ENCODE assay signal across 8 cellular contexts in the genomic region with DNA sequence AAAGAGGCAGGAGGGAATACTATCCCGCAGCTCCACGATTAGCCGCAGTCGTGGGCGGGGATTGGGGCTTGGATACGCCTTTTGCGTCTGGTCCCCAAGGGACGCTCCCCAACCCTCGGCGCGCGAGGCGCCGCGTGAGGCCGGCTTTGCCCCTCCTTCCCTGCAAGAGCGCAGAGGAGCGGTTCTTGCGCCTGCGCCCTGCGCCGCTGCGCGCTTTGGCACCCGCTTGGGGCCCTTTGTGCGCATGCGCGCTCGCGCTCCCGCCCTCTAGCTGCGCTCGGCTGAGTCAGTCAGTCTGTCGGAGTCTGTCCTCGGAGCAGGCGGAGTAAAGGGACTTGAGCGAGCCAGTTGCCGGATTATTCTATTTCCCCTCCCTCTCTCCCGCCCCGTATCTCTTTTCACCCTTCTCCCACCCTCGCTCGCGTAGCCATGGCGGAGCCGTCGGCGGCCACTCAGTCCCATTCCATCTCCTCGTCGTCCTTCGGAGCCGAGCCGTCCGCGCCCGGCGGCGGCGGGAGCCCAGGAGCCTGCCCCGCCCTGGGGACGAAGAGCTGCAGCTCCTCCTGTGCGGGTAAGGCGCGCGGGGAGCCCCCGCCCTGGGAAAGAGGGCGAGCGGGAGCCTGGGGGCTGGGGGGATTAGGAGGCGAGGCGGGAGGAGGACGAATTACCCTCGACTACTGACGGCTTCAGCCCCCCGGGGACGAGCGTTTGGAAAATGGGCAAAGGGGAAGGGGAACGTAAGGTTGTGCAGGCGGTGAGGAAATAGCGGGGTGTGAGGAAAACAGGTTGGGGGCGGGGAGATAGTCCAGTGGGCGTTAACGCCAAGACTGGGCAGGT. TPM values are rescaled to one million over a fixed set of nuclear protein-coding genes. Genes with fewer than 3 reads are reported as not detected.
A peak's percentile ranks its signal among the peaks of the same experiment; 100 is the strongest.
DNase-seq lines count a peak whose midpoint lies in the region; ATAC-seq and TF ChIP-seq lines count a peak whose summit lies in the region.

Gene RTN3, plus strand, starts transcription at position 293 of the 837 bp plus-strand sequence. Its CDS starts 137 bp downstream, at position 430.

- H3K27me3 ChIP-seq in SK-N-SH (ENCODE audit: insufficient read depth) (no peaks in the 10 kb centered on the region), suprapubic skin (no peaks in the 10 kb centered on the region)

- TF ChIP-seq POLR2A in suprapubic skin (IDR thresholded peaks at IDR 0.05), result peak in 1 of 2 donors; percentile 90

- H3K36me3 ChIP-seq in SK-N-SH (replicated peaks in 1 of 2; ENCODE audit: control insufficient read depth in 1 of 2, insufficient read depth in 2 of 2, low read length in 1 of 2), result peaks cover 0 to 3% of the 10 kb centered on the region in 2 experiments
- no peaks in the 10 kb centered on the region for H3K36me3 ChIP-seq in suprapubic skin

- DNase-seq in GM04504 (ENCODE audit: low read depth) (peak; percentile 95), NCI-H1048 (lab: John Stamatoyannopoulos, UW) (peak; percentile 92), SK-N-SH (peak; percentile 98), globus pallidus (ENCODE audit: low spot score) (peak; percentile 96), nucleus accumbens (lab: John Stamatoyannopoulos, UW) (peak; percentile 67 to 99 (median 96)), suprapubic skin (ENCODE audit: low spot score in 2 of 2) (peak; percentile 96 to 97)
- DNase-seq in activated naive CD4-positive, alpha-beta T cell treated with anti-CD3 and anti-CD28 coated beads, Interleukin-2, amount 50 U/mL, for 16 hours, result peak; percentile 98

- WGBS in SK-N-SH (ENCODE audit: low lambda C conversion rate), result 0% methylated on average over 45 of the region's 81 CpGs
- under 1% methylated on average over 81 of the region's 81 CpGs for WGBS in suprapubic skin

- POLR2A ChIA-PET in SK-N-SH (lab: Yijun Ruan, JAX), result interaction anchor here (0.6 to 3.9 kb wide), 3 partner anchors 7 to 12 kb away, joined by 3 to 24 read pairs (median 5); partner anchors contain the start of gene ATL3

- TF ChIP-seq CTCF in SK-N-SH (IDR thresholded peaks at IDR 0.05), result no peak
- peak in 1 of 2 donors; percentile 18 for TF ChIP-seq CTCF in suprapubic skin (IDR thresholded peaks at IDR 0.05)

- ATAC-seq in HG02571 (IDR thresholded peaks at IDR 0.05; ENCODE audit: unreplicated experiment), result peak; percentile 84

- peak within 1 kb of the TSS; percentile 80 for H2AFZ ChIP-seq in SK-N-SH (ENCODE audit: low read depth)

- H3K9me3 ChIP-seq in SK-N-SH, result no peaks in the 10 kb centered on the region
- no peaks in the 10 kb centered on the region for H3K9me3 ChIP-seq in suprapubic skin

- peak within 1 kb of the TSS; percentile 83 to 91 for H3K27ac ChIP-seq in SK-N-SH (ENCODE audit: low read depth in 2 of 2, low read length in 1 of 2)
- peak within 1 kb of the TSS; percentile 96 for H3K27ac ChIP-seq in suprapubic skin

- H3K79me2 ChIP-seq in SK-N-SH (ENCODE audit: insufficient read depth), result peaks cover 50% of the 10 kb centered on the region

- no peaks in the 10 kb centered on the region; the same call in 1 of the 2 replicates for H4K20me1 ChIP-seq in SK-N-SH (ENCODE audit: insufficient read depth)

- no peak for TF ChIP-seq RAD21 in SK-N-SH (IDR thresholded peaks at IDR 0.05; ENCODE audit: low read length)

- H3K4me1 ChIP-seq in SK-N-SH (ENCODE audit: control insufficient read depth in 1 of 2, insufficient read depth in 2 of 2, low read depth in 1 of 2, low read length in 1 of 2) (peaks cover 4% of the 10 kb centered on the region in 2 experiments; a peak in 3 of 4 replicates), suprapubic skin (peaks cover 41% of the 10 kb centered on the region)

- H3K9ac ChIP-seq in SK-N-SH, result peak within 1 kb of the TSS; percentile 92

- H3F3A ChIP-seq in SK-N-SH (replicated peaks; ENCODE audit: insufficient read depth), result peaks cover 14% of the 10 kb centered on the region

- no peak for TF ChIP-seq EP300 in SK-N-SH (IDR thresholded peaks at IDR 0.05; ENCODE audit: borderline replicate concordance in 1 of 2, low read depth in 1 of 2, low read length in 1 of 2)
- no peak for TF ChIP-seq EP300 in suprapubic skin (IDR thresholded peaks at IDR 0.05)

- H3K4me3 ChIP-seq in SK-N-SH (ENCODE audit: low read depth in 2 of 2, low read length in 1 of 2) (peak within 1 kb of the TSS; percentile 63 to 97), suprapubic skin (peak within 1 kb of the TSS; percentile 79)

- H3K4me2 ChIP-seq in SK-N-SH, result peak within 1 kb of the TSS; percentile 89

- H3K9me2 ChIP-seq in SK-N-SH, result no peaks in the 10 kb centered on the region

- CTCF ChIA-PET in SK-N-SH (lab: Yijun Ruan, JAX), result interaction anchor here (0.8 to 5.6 kb wide), 13 partner anchors 7 to 203 kb away, joined by 3 to 31 read pairs (median 5); partner anchors contain the start of genes ATL3 and ZFTA

TF ChIP-seq in SK-N-SH, 30 proteins besides CTCF, POLR2A, EP300 and RAD21:
- TF ChIP-seq POLR2AphosphoS5 (IDR thresholded peaks at IDR 0.05; ENCODE audit: low read depth, low read length) (peak; percentile 95), ELF1 (IDR thresholded peaks at IDR 0.05) (no peak), JUND (IDR thresholded peaks at IDR 0.05) (no peak), YY1 (IDR thresholded peaks at IDR 0.05; ENCODE audit: low read depth) (peak; percentile 70; the same call in 1 of the 2 replicates), EZH2phosphoT487 (IDR thresholded peaks at IDR 0.05; ENCODE audit: borderline replicate concordance, low read depth) (no peak), TCF12 (IDR thresholded peaks at IDR 0.05) (no peak; the same call in 1 of the 2 replicates), FOSL2 (IDR thresholded peaks at IDR 0.05; ENCODE audit: borderline replicate concordance, low read depth) (peak; percentile 36; the same call in 1 of the 2 replicates), TAF1 (IDR thresholded peaks at IDR 0.05; ENCODE audit: borderline replicate concordance, low read depth, low read length) (peak; percentile 86), RXRA (IDR thresholded peaks at IDR 0.05; ENCODE audit: borderline replicate concordance, low read depth) (no peak), NRF1 (IDR thresholded peaks at IDR 0.05; ENCODE audit: low read depth, low read length) (peak; percentile 95), MXI1 (IDR thresholded peaks at IDR 0.05; ENCODE audit: low read depth, low read length) (no peak; the same call in none of the 2 replicates), FOXJ3 (CRISPR knock-in tag; IDR thresholded peaks at IDR 0.05) (no peak), FOXM1 (IDR thresholded peaks at IDR 0.05; ENCODE audit: low read depth) (0 out of 2 replicates have a peak, but pooled peaks have one; percentile 21), SMC3 (IDR thresholded peaks at IDR 0.05; ENCODE audit: low read depth, low read length) (no peak), CHD2 (IDR thresholded peaks at IDR 0.05; ENCODE audit: low read length, partially characterized antibody) (peak; percentile 56)
- TF ChIP-seq, protein P1, sequence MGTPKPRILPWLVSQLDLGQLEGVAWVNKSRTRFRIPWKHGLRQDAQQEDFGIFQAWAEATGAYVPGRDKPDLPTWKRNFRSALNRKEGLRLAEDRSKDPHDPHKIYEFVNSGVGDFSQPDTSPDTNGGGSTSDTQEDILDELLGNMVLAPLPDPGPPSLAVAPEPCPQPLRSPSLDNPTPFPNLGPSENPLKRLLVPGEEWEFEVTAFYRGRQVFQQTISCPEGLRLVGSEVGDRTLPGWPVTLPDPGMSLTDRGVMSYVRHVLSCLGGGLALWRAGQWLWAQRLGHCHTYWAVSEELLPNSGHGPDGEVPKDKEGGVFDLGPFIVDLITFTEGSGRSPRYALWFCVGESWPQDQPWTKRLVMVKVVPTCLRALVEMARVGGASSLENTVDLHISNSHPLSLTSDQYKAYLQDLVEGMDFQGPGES (IDR thresholded peaks at IDR 0.05; ENCODE audit: low read depth, low read length), result no peak
- TF ChIP-seq, protein P2, sequence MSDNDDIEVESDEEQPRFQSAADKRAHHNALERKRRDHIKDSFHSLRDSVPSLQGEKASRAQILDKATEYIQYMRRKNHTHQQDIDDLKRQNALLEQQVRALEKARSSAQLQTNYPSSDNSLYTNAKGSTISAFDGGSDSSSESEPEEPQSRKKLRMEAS (IDR thresholded peaks at IDR 0.05; ENCODE audit: low read depth), result peak; percentile 80
- TF ChIP-seq, protein P3, sequence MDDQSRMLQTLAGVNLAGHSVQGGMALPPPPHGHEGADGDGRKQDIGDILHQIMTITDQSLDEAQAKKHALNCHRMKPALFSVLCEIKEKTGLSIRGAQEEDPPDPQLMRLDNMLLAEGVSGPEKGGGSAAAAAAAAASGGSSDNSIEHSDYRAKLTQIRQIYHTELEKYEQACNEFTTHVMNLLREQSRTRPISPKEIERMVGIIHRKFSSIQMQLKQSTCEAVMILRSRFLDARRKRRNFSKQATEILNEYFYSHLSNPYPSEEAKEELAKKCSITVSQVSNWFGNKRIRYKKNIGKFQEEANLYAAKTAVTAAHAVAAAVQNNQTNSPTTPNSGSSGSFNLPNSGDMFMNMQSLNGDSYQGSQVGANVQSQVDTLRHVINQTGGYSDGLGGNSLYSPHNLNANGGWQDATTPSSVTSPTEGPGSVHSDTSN (IDR thresholded peaks at IDR 0.05), result peak; percentile 10; the same call in 1 of the 2 replicates
- TF ChIP-seq, protein P4, sequence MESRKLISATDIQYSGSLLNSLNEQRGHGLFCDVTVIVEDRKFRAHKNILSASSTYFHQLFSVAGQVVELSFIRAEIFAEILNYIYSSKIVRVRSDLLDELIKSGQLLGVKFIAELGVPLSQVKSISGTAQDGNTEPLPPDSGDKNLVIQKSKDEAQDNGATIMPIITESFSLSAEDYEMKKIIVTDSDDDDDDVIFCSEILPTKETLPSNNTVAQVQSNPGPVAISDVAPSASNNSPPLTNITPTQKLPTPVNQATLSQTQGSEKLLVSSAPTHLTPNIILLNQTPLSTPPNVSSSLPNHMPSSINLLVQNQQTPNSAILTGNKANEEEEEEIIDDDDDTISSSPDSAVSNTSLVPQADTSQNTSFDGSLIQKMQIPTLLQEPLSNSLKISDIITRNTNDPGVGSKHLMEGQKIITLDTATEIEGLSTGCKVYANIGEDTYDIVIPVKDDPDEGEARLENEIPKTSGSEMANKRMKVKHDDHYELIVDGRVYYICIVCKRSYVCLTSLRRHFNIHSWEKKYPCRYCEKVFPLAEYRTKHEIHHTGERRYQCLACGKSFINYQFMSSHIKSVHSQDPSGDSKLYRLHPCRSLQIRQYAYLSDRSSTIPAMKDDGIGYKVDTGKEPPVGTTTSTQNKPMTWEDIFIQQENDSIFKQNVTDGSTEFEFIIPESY (IDR thresholded peaks at IDR 0.05; ENCODE audit: borderline replicate concordance, low read depth), result 0 out of 2 replicates have a peak, but pooled peaks have one; percentile 18

RNA-seq across cellular contexts. Expression of gene RTN3, which starts in this region (rescaled TPM):
- 52.7 and 59.0 TPM in 2 replicates for polyA plus RNA-seq in SK-N-SH (2012; rRNA removed)
- polyA plus RNA-seq in SK-N-SH (2012; cell fraction: cytosol; rRNA removed), result 68.0 and 70.9 TPM in 2 replicates
- 23.2 and 32.0 TPM in 2 replicates for polyA plus RNA-seq in SK-N-SH (2012; cell fraction: nucleus; rRNA removed)
- 100 to 1,000 TPM; 161 to 221 (median 193) TPM for total RNA-seq in suprapubic skin

Comparison
In these comparisons a context has a peak if more than half of its experiments do, and no peak if none do; other contexts are left out.
1. Peak in every context shown above with its lines: DNase-seq, ATAC-seq, H3K4me3 ChIP-seq and H3K27ac ChIP-seq.